In the genomic region with DNA sequence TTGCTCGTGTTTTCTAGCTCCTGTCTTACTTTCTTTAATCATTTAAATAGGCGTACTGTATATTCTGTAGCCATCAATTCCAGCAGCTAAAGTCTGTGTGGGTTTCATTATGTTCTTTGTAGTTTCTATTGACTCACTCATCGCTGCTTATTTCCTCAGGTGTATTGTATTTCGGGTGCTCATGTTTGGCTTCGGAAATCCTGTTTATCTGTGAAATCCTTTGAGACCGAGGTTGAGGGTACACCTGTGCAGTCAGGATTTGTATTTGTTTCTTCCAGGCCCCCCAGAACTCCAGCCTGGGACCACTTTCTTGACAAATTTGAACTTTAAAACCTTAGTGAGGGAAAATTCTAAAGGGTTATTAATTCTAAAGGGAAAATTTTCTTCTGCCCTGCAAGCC, we compare ENCODE assay signal across 31 cellular contexts.
"Had no signal": no experiment of that assay in that cellular context is flagged by ENCODE, and none has a peak within 500 bp of the region (broad histone marks: within the 10 kb centered on the region; RNA-seq: fewer than 3 reads in every experiment).

No MANE protein-coding gene starts in this region.

- DNase-seq: activated CD4-positive, alpha-beta memory T cell treated with anti-CD3 and anti-CD28 coated beads for 36 hours; activated CD4-positive, alpha-beta T cell treated with anti-CD3 and anti-CD28 coated beads, Interleukin-2, amount 50 U/mL, for 1 hour; activated CD8-positive, alpha-beta memory T cell treated with anti-CD3 and anti-CD28 coated beads, Interleukin-2, amount 50 U/mL, for 4 hours; activated effector memory CD4-positive, alpha-beta T cell treated with anti-CD3 and anti-CD28 coated beads, Interleukin-2, amount 50 U/mL, for 16 hours; activated naive CD4-positive, alpha-beta T cell; activated naive CD4-positive, alpha-beta T cell treated with anti-CD3 and anti-CD28 coated beads, Interleukin-2, amount 50 U/mL, for 16 hours; activated naive CD8-positive, alpha-beta T cell treated with anti-CD3 and anti-CD28 coated beads for 36 hours; activated T-cell treated with anti-CD3 and anti-CD28 coated beads for 4 hours; activated T-cell treated with anti-CD3 and anti-CD28 coated beads, Interleukin-2, amount 50 U/mL, for 48 hours; amniotic stem cell; aorta; brain microvascular endothelial cell; colonic mucosa; Kasumi-1; KG1; MG63; NCI-H1048; NCI-H1105 treated with DMSO at 0.1 percent for 48 hours; NCI-H1694; NCI-H2081 treated with DMSO at 0.1 percent for 48 hours; NCI-H2227 treated with DMSO at 0.1 percent for 48 hours; NCI-H446; NCI-H524; SHP77; SJCRH30 had no signal

- H3K4me3 Mint-ChIP-seq: activated CD4-positive, alpha-beta memory T cell treated with anti-CD3 and anti-CD28 coated beads for 36 hours; activated naive CD8-positive, alpha-beta T cell treated with anti-CD3 and anti-CD28 coated beads for 36 hours; activated T-helper 17 cell treated with anti-CD3 and anti-CD28 coated beads, Interleukin-2, amount 50 U/mL, for 72 hours; central memory CD8-positive, alpha-beta T cell; T-helper 2 cell treated with Interferon-gamma antibody and Interleukin-4, amounts not matched to agents 5 μg/mL and 100 μg/mL, for 36 hours had no signal

- H3K4me1 ChIP-seq: colonic mucosa had no signal

- FAIRE-seq: TTC549 had no signal

- H3K27ac ChIP-seq: brain microvascular endothelial cell, colonic mucosa, SJCRH30, SK-N-MC had no signal

- H3K27ac Mint-ChIP-seq: activated CD4-positive, alpha-beta memory T cell treated with anti-CD3 and anti-CD28 coated beads for 36 hours; activated naive CD8-positive, alpha-beta T cell treated with anti-CD3 and anti-CD28 coated beads for 36 hours; activated T-helper 17 cell treated with anti-CD3 and anti-CD28 coated beads, Interleukin-2, amount 50 U/mL, for 72 hours had no signal

- H3K9me3 ChIP-seq: colonic mucosa, SJCRH30 had no signal

- H3K27me3 ChIP-seq: brain microvascular endothelial cell, colonic mucosa, MG63, SJCRH30 had no signal

- H3K4me3 ChIP-seq: colonic mucosa, MG63, SJCRH30, SK-N-MC had no signal

- H3K9me3 Mint-ChIP-seq: activated CD4-positive, alpha-beta memory T cell treated with anti-CD3 and anti-CD28 coated beads for 36 hours; activated T-helper 17 cell treated with anti-CD3 and anti-CD28 coated beads, Interleukin-2, amount 50 U/mL, for 72 hours; central memory CD8-positive, alpha-beta T cell had no signal

- H3K27me3 Mint-ChIP-seq: activated CD4-positive, alpha-beta memory T cell treated with anti-CD3 and anti-CD28 coated beads for 36 hours; activated T-helper 17 cell treated with anti-CD3 and anti-CD28 coated beads, Interleukin-2, amount 50 U/mL, for 72 hours; central memory CD8-positive, alpha-beta T cell had no signal

- ATAC-seq: activated T-helper 17 cell treated with anti-CD3 and anti-CD28 coated beads, Interleukin-2, amount 50 U/mL, for 72 hours; Panc1 had no signal

- H3K36me3 ChIP-seq: colonic mucosa had no signal
